Comparison of ENCODE assay signal across 18 cellular contexts in the genomic region with DNA sequence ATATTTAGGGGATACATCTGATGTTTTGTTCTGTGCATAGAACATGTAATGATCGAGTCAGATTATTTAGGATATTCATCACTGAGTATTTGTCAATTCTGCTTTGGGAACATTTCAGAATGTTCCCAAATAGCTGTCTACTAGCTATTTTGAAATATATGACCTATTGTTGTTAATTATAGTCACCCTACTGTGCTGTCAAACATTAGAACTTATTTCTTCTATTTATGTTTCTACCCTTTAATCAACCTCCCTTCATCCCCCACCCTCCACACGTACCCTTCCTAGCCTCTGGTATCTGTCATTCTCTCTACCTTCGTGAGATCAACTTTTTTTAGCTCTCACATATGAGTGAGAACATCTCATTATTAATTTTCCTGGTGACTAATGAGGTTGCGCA. TPM values are rescaled to one million over a fixed set of nuclear protein-coding genes. Genes with fewer than 3 reads are reported as not detected.
DNase-seq lines count a peak whose midpoint lies in the region; ATAC-seq, FAIRE-seq and TF ChIP-seq lines count a peak whose summit lies in the region.
"Had no signal": no experiment of that assay in that cellular context is flagged by ENCODE, and none has a peak within 500 bp of the region (broad histone marks: within the 10 kb centered on the region; RNA-seq: fewer than 3 reads in every experiment).

No MANE protein-coding gene starts in this region.

- no peaks in the 10 kb centered on the region for H3K27me3 ChIP-seq in bronchial epithelial cell (ENCODE audit: control insufficient read depth, insufficient read depth, low read length)

- H3K36me3 Mint-ChIP-seq in stimulated activated effector memory CD8-positive, alpha-beta T cell treated with anti-CD3 and anti-CD28 coated beads, Interleukin-12 subunit alpha, Interleukin-12 subunit beta, amount 100 ng/mL, for 72 hours = peaks cover 89% of the 10 kb centered on the region
- H3K36me3 Mint-ChIP-seq in activated naive CD4-positive, alpha-beta T cell treated with anti-CD3 and anti-CD28 coated beads, Interleukin-2, amount 10 ng/mL, durations not matched to agents 7 days and 5 days = peaks cover 22% of the 10 kb centered on the region

- peaks cover 77% of the 10 kb centered on the region for H3K4me1 Mint-ChIP-seq in stimulated activated effector memory CD8-positive, alpha-beta T cell treated with anti-CD3 and anti-CD28 coated beads, Interleukin-12 subunit alpha, Interleukin-12 subunit beta, amount 100 ng/mL, for 72 hours
- peaks cover 6% of the 10 kb centered on the region for H3K4me1 Mint-ChIP-seq in activated naive CD4-positive, alpha-beta T cell treated with anti-CD3 and anti-CD28 coated beads, Interleukin-2, amount 10 ng/mL, durations not matched to agents 7 days and 5 days

- H3K36me3 ChIP-seq in bronchial epithelial cell (ENCODE audit: control insufficient read depth, insufficient read depth, low read length) = no peaks in the 10 kb centered on the region

- ATAC-seq in Right ventricle myocardium superior (ENCODE audit: poor library complexity) (peak; percentile 22), left cardiac atrium (no peak)
- no peak for ATAC-seq in stimulated activated effector memory CD8-positive, alpha-beta T cell treated with anti-CD3 and anti-CD28 coated beads, Interleukin-12 subunit alpha, Interleukin-12 subunit beta, amount 100 ng/mL, for 72 hours
- ATAC-seq: HepG2 had no signal

- intact Hi-C loops in Right ventricle myocardium superior (cut with DNase I) (no loop called here), left cardiac atrium (cut with DNase I) (no loop called here)

- H3K27ac Mint-ChIP-seq in stimulated activated effector memory CD8-positive, alpha-beta T cell treated with anti-CD3 and anti-CD28 coated beads, Interleukin-12 subunit alpha, Interleukin-12 subunit beta, amount 100 ng/mL, for 72 hours = peak overlapping the region; percentile 17
- no peak overlapping the region for H3K27ac Mint-ChIP-seq in activated naive CD4-positive, alpha-beta T cell treated with anti-CD3 and anti-CD28 coated beads, Interleukin-2, amount 10 ng/mL, durations not matched to agents 7 days and 5 days

- no peak overlapping the region for H3K4me3 Mint-ChIP-seq in stimulated activated effector memory CD8-positive, alpha-beta T cell treated with anti-CD3 and anti-CD28 coated beads, Interleukin-12 subunit alpha, Interleukin-12 subunit beta, amount 100 ng/mL, for 72 hours
- no peak overlapping the region for H3K4me3 Mint-ChIP-seq in activated naive CD4-positive, alpha-beta T cell treated with anti-CD3 and anti-CD28 coated beads, Interleukin-2, amount 10 ng/mL, durations not matched to agents 7 days and 5 days

- no peaks in the 10 kb centered on the region for H3K9me3 Mint-ChIP-seq in stimulated activated effector memory CD8-positive, alpha-beta T cell treated with anti-CD3 and anti-CD28 coated beads, Interleukin-12 subunit alpha, Interleukin-12 subunit beta, amount 100 ng/mL, for 72 hours
- H3K9me3 Mint-ChIP-seq in activated naive CD4-positive, alpha-beta T cell treated with anti-CD3 and anti-CD28 coated beads, Interleukin-2, amount 10 ng/mL, durations not matched to agents 7 days and 5 days = no peaks in the 10 kb centered on the region

- H3K27me3 Mint-ChIP-seq in activated naive CD4-positive, alpha-beta T cell treated with anti-CD3 and anti-CD28 coated beads, Interleukin-2, amount 10 ng/mL, durations not matched to agents 7 days and 5 days = no peaks in the 10 kb centered on the region

- TF ChIP-seq CTCF in D721Med (IDR thresholded peaks at IDR 0.05; ENCODE audit: insufficient read depth, missing control alignments) (no peak), bronchial epithelial cell (IDR thresholded peaks at IDR 0.05; ENCODE audit: insufficient read depth, low read length, severe bottlenecking) (no peak)

- DNase-seq in Right ventricle myocardium superior = no peak
- DNase-seq in left cardiac atrium = no peak
- no peak for DNase-seq in D721Med (ENCODE audit: insufficient read length, low spot score)
- peak; percentile 40 for DNase-seq in bronchial epithelial cell (ENCODE audit: low read depth)
- no peak for DNase-seq in stimulated activated effector memory CD8-positive, alpha-beta T cell treated with anti-CD3 and anti-CD28 coated beads, Interleukin-12 subunit alpha, Interleukin-12 subunit beta, amount 100 ng/mL, for 72 hours (ENCODE audit: low spot score in 2 of 2)
- DNase-seq in SIG-M5 treated with dmso at 0.1 percent for 504 hours (lab: John Stamatoyannopoulos, UW; ENCODE audit: unreplicated experiment) = no peak
- DNase-seq in activated naive CD4-positive, alpha-beta T cell treated with anti-CD3 and anti-CD28 coated beads, Interleukin-2, amount 10 ng/mL, durations not matched to agents 7 days and 5 days = no peak
- DNase-seq: ACHN, C1 segment of cervical spinal cord, DMS 273 treated with DMSO at 0.1 percent for 48 hours, H7, KBM-7, NCI-H1105, NCI-H1694 treated with DMSO at 0.1 percent for 48 hours, SHP77 had no signal

- no peak overlapping the region for H3K4me3 ChIP-seq in bronchial epithelial cell (ENCODE audit: low read depth, low read length)

- FAIRE-seq in D721Med (lab: Jason Lieb, UNC) (peak; percentile 32), bronchial epithelial cell (lab: Jason Lieb, UNC) (no peak)
- FAIRE-seq: G401.6, HepG2, RCC 7860 had no signal

- CTCF ChIA-PET in activated naive CD4-positive, alpha-beta T cell treated with anti-CD3 and anti-CD28 coated beads, Interleukin-2, amount 10 ng/mL, durations not matched to agents 7 days and 5 days (lab: Charles Lee) = no interaction called here

RNA-seq across cellular contexts. Expression of a gene that starts 40.9 kb away (rescaled TPM):
- total RNA-seq in Right ventricle myocardium superior = 39.9 TPM
- 10 to 100 TPM; 45.6 to 51.5 TPM for total RNA-seq in left cardiac atrium
- total RNA-seq in bronchial epithelial cell = 9.2 and 17.8 TPM in 2 replicates
